ENCODE assay signal across 28 cellular contexts in the genomic region with DNA sequence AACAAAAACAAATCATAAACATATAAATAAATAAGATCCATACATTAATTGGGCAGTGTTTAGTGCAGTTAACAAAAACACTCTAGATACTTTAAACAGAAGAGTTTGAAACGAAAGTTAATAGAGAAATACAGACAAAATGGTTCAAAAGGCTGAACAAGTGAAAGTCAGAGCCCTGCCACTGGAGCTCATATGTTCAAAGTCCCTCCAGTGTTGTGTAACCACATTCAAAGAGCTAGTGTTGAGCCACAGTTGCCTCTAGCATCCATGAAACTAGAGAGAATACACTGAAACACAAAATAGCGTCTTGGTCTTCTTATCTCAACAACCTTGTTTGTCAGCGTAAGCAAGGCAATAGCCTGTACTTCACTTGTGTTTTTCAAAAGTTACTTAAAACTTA.
"Had no signal": no experiment of that assay in that cellular context is flagged by ENCODE, and none has a peak within 500 bp of the region (broad histone marks: within the 10 kb centered on the region; RNA-seq: fewer than 3 reads in every experiment).

No MANE protein-coding gene starts in this region.

- H3K4me1 ChIP-seq: ascending aorta, SJCRH30 had no signal

- H3K27me3 ChIP-seq: ascending aorta, cardiac muscle cell, SJCRH30 had no signal

- DNase-seq: activated CD4-positive, alpha-beta T cell treated with anti-CD3 and anti-CD28 coated beads, Interleukin-2, amount 10 ng/mL, durations not matched to agents 24 days and 14 days; activated CD4-positive, alpha-beta T cell treated with anti-CD3 and anti-CD28 coated beads, Interleukin-2, amount 50 U/mL, for 4 hours; activated CD8-positive, alpha-beta T cell treated with anti-CD3 and anti-CD28 coated beads for 36 hours; activated effector memory CD4-positive, alpha-beta T cell treated with anti-CD3 and anti-CD28 coated beads, Interleukin-2, amount 50 U/mL, for 16 hours; activated naive CD4-positive, alpha-beta T cell treated with Interleukin-2 at 50 U/mL for 16 hours; activated naive CD8-positive, alpha-beta T cell treated with anti-CD3 and anti-CD28 coated beads, Interleukin-2, amount 10 ng/mL, durations not matched to agents 7 days and 5 days; activated T-cell treated with anti-CD3 and anti-CD28 coated beads, Interleukin-2, amount 50 U/mL, for 1 hour; activated T-cell treated with anti-CD3 and anti-CD28 coated beads, Interleukin-2, amount 50 U/mL, for 72 hours; amygdala; MM.1S; MV-4-11; NCI-H1092; NCI-H1436 treated with DMSO at 0.1 percent for 48 hours; NCI-H1694 treated with DMSO at 0.1 percent for 48 hours; NCI-H2029; NCI-H2107; NCI-H2171; NCI-H510A; NCI-H526 treated with DMSO at 0.1 percent for 48 hours; NCI-H774; SHP77; SJCRH30; SK-N-SH had no signal

- H3K36me3 ChIP-seq: ascending aorta, cardiac muscle cell, SJCRH30 had no signal

- ATAC-seq: activated CD8-positive, alpha-beta T cell treated with anti-CD3 and anti-CD28 coated beads for 36 hours; activated T-cell treated with anti-CD3 and anti-CD28 coated beads, Interleukin-2, amount 50 U/mL, for 72 hours; activated T-helper 17 cell treated with anti-CD3 and anti-CD28 coated beads, Interleukin-2, amount 50 U/mL, for 72 hours; Panc1 had no signal

- H3K4me3 ChIP-seq: ascending aorta, cardiac muscle cell, SJCRH30 had no signal

- H3K27ac ChIP-seq: ascending aorta, cardiac muscle cell, KMS-11, SJCRH30 had no signal

- H3K9me3 ChIP-seq: ascending aorta, SJCRH30, SK-N-SH had no signal

- H3K9ac ChIP-seq: KMS-11, SK-N-SH had no signal

- H3K4me2 ChIP-seq: KMS-11, SK-N-SH had no signal
